Comparison of ENCODE assay signal across 15 cellular contexts in genomic region chr9:89080193-89080592, GRCh38.
A peak's percentile ranks its signal among the peaks of the same experiment; 100 is the strongest.
DNase-seq lines count a peak whose midpoint lies in the region; ATAC-seq and TF ChIP-seq lines count a peak whose summit lies in the region.
"Had no signal": no experiment of that assay in that cellular context is flagged by ENCODE, and none has a peak within 500 bp of the region (broad histone marks: within the 10 kb centered on the region; RNA-seq: fewer than 3 reads in every experiment).

No MANE protein-coding gene starts in this region.

- ATAC-seq in GM21786 (IDR thresholded peaks at IDR 0.05; ENCODE audit: unreplicated experiment): no peak
- no peak for ATAC-seq in activated naive CD4-positive, alpha-beta T cell treated with anti-CD3 and anti-CD28 coated beads, Interleukin-2, amount 50 U/mL, for 72 hours

- peaks cover 0 to 5% of the 10 kb centered on the region in 2 donors for H3K9me3 Mint-ChIP-seq in activated naive CD4-positive, alpha-beta T cell treated with anti-CD3 and anti-CD28 coated beads, Interleukin-2, amount 50 U/mL, for 72 hours
- H3K9me3 Mint-ChIP-seq: activated T-helper 1 cell treated with anti-CD3 and anti-CD28 coated beads, Interleukin-12 subunit alpha, Interleukin-12 subunit beta, Interleukin-2, Interleukin-4 antibody, amounts not matched to agents 30 ng/mL and 10 ng/mL and 1 ng/mL, durations not matched to agents 14 hours and 24 hours and 36 hours had no signal

- peaks cover 8% of the 10 kb centered on the region in 2 donors for H3K36me3 Mint-ChIP-seq in activated naive CD4-positive, alpha-beta T cell treated with anti-CD3 and anti-CD28 coated beads, Interleukin-2, amount 50 U/mL, for 72 hours

- no peak overlapping the region for H3K4me3 ChIP-seq in suprapubic skin
- H3K4me3 ChIP-seq: ovary, PC-9, spleen had no signal

- DNase-seq in GM04504 (ENCODE audit: low read depth) (peak; percentile 3), fibroblast of gingiva (ENCODE audit: low read depth) (peak; percentile 93), left kidney (ENCODE audit: low read depth, low spot score) (peak; percentile 18), suprapubic skin (ENCODE audit: low spot score in 2 of 2) (peak in 1 of 2 donors; percentile 74), NCI-H2107 treated with DMSO at 0.1 percent for 48 hours (lab: John Stamatoyannopoulos, UW; ENCODE audit: unreplicated experiment) (no peak)
- no peak for DNase-seq in stimulated activated CD4-positive, alpha-beta T cell treated with anti-CD3 and anti-CD28 coated beads, Interleukin-4, amount 100 ng/mL, for 24 hours
- no peak for DNase-seq in activated naive CD4-positive, alpha-beta T cell treated with anti-CD3 and anti-CD28 coated beads, Interleukin-2, amount 50 U/mL, for 72 hours (ENCODE audit: low spot score in 2 of 2)
- DNase-seq: NCI-H1694 treated with DMSO at 0.1 percent for 48 hours; NCI-H524 treated with DMSO at 0.1 percent for 48 hours; PC-9; spleen; stimulated activated naive CD4-positive, alpha-beta T cell had no signal

- H3K27me3 ChIP-seq in suprapubic skin: peaks cover 3% of the 10 kb centered on the region
- H3K27me3 ChIP-seq: ovary had no signal

- TF ChIP-seq POLR2A in suprapubic skin (IDR thresholded peaks at IDR 0.05): no peak

- no peak for TF ChIP-seq CTCF in suprapubic skin (IDR thresholded peaks at IDR 0.05)

- no peak overlapping the region for H3K27ac Mint-ChIP-seq in activated naive CD4-positive, alpha-beta T cell treated with anti-CD3 and anti-CD28 coated beads, Interleukin-2, amount 50 U/mL, for 72 hours
- H3K27ac Mint-ChIP-seq: activated T-helper 1 cell treated with anti-CD3 and anti-CD28 coated beads, Interleukin-12 subunit alpha, Interleukin-12 subunit beta, Interleukin-2, Interleukin-4 antibody, amounts not matched to agents 30 ng/mL and 10 ng/mL and 1 ng/mL, durations not matched to agents 14 hours and 24 hours and 36 hours had no signal

- H3K4me1 ChIP-seq in suprapubic skin: peaks cover 8% of the 10 kb centered on the region
- H3K4me1 ChIP-seq: spleen had no signal

- 72% methylated on average over 3 of the region's 3 CpGs for WGBS in suprapubic skin

- no peak for TF ChIP-seq EP300 in suprapubic skin (IDR thresholded peaks at IDR 0.05)

- H3K27ac ChIP-seq in suprapubic skin: peak overlapping the region; percentile 59
- H3K27ac ChIP-seq: ovary, PC-9, spleen had no signal

- H3K9me3 ChIP-seq in suprapubic skin: no peaks in the 10 kb centered on the region
- H3K9me3 ChIP-seq: ovary had no signal

- no peaks in the 10 kb centered on the region for H3K36me3 ChIP-seq in suprapubic skin
- H3K36me3 ChIP-seq: ovary, spleen had no signal

Comparison
In these comparisons a context has a peak if more than half of its experiments do, and no peak if none do; other contexts are left out.
1. DNase-seq: peak in GM04504 (single experiment), fibroblast of gingiva (single experiment) and left kidney (single experiment); none in NCI-H2107 treated with DMSO at 0.1 percent for 48 hours (single experiment), stimulated activated CD4-positive, alpha-beta T cell treated with anti-CD3 and anti-CD28 coated beads, Interleukin-4, amount 100 ng/mL, for 24 hours (single experiment) and activated naive CD4-positive, alpha-beta T cell treated with anti-CD3 and anti-CD28 coated beads, Interleukin-2, amount 50 U/mL, for 72 hours (0 of 2).